ENCODE assay signal across 8 cellular contexts in the genomic region with DNA sequence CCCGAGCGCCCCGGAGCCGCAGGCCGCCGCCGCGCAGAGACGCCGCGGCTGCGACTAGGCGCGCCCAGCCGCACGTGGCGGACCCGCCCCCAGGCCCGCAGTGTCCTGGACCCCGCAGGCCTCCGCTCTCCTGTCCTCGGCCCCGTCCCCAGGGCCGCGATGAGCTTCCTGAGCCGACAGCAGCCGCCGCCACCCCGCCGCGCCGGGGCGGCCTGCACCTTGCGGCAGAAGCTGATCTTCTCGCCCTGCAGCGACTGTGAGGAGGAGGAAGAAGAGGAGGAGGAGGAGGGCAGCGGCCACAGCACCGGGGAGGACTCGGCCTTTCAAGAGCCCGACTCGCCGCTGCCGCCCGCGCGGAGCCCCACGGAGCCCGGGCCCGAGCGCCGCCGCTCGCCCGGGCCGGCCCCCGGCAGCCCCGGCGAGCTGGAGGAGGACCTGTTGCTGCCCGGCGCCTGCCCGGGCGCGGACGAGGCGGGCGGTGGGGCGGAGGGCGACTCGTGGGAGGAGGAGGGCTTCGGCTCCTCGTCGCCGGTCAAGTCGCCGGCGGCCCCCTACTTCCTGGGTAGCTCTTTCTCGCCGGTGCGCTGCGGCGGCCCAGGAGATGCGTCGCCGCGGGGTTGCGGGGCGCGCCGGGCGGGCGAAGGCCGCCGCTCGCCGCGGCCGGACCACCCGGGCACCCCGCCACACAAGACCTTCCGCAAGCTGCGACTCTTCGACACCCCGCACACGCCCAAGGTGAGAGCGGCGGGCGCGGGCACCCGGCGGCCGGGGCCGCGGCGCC. TPM values are rescaled to one million over a fixed set of nuclear protein-coding genes. Genes with fewer than 3 reads are reported as not detected.
DNase-seq lines count a peak whose midpoint lies in the region; ATAC-seq and TF ChIP-seq lines count a peak whose summit lies in the region.

No MANE protein-coding gene starts in this region.

- DNase-seq in G401 (ENCODE audit: low spot score): peak; percentile 13
- no peak for DNase-seq in IMR-90
- peak in 5 of 7 donors; percentile 26 to 59 (median 32) for DNase-seq in adrenal gland
- DNase-seq in kidney tubule cell (ENCODE audit: low spot score): peak; percentile 43

- ATAC-seq in GM19463 (IDR thresholded peaks at IDR 0.05; ENCODE audit: unreplicated experiment) (peak; percentile 24), IMR-90 (ENCODE audit: low read depth) (peak; percentile 10), GM21786 (IDR thresholded peaks at IDR 0.05; ENCODE audit: unreplicated experiment) (no peak), HG03159 (IDR thresholded peaks at IDR 0.05; ENCODE audit: unreplicated experiment) (no peak)

- peak overlapping the region; percentile 74; the same call in 1 of the 2 replicates for H4K91ac ChIP-seq in IMR-90 (ENCODE audit: insufficient read depth, low read depth, low read length)

- H3K27ac ChIP-seq in IMR-90 (ENCODE audit: insufficient read depth, low read length) (peak overlapping the region; percentile 93), adrenal gland (peak overlapping the region in 4 of 5 donors; percentile 50 to 94 (median 80)), subcutaneous abdominal adipose tissue (ENCODE audit: low read depth, low read length) (peak overlapping the region; percentile 46)

- H2AK5ac ChIP-seq in IMR-90 (ENCODE audit: low read depth, low read length): 0 out of 2 replicates have a peak overlapping the region, but pooled peaks have one; percentile 30

- TF ChIP-seq POLR2A in IMR-90 (IDR thresholded peaks at IDR 0.05; ENCODE audit: low read depth, low read length) (no peak; the same call in 1 of the 2 replicates), adrenal gland (IDR thresholded peaks at IDR 0.05) (peak in 1 of 2 donors; percentile 43)

- 0% methylated on average over 29 of the region's 114 CpGs; no CpG with 5 or more reads in 1 of the 2 experiments for whole genome bisulfite sequencing in IMR-90 (ENCODE audit: extremely low coverage in 2 of 2, insufficient read length in 1 of 2), 2 experiments
- 0 to 1% (median 1%) methylated on average over 53 to 114 of the region's 114 CpGs; no CpG with 5 or more reads in 1 of the 4 donors for WGBS in adrenal gland, 4 donors

- peak overlapping the region; percentile 91 for H2AK9ac ChIP-seq in IMR-90 (replicated peaks; ENCODE audit: low read depth, low read length, poor library complexity)

- peaks cover 3% of the 10 kb centered on the region; the same call in 1 of the 2 replicates for H4K20me1 ChIP-seq in IMR-90 (ENCODE audit: insufficient read depth, low read length)

- CTCF ChIA-PET in IMR-90 (lab: Yijun Ruan, JAX): interaction anchor here (0.8 kb wide), 1 partner anchor 39 kb away, joined by 3 read pairs; no protein-coding TSS in a partner anchor

- POLR2A ChIA-PET in IMR-90 (lab: Charles Lee; ENCODE audit: unreplicated experiment): interaction anchor here (0.6 kb wide), 2 partner anchors 109 to 731 kb away, joined by 3 to 5 read pairs; partner anchors contain the start of gene ADM

- in situ Hi-C loops in G401 (cut with HindIII; ENCODE audit: low sequenced_read_pairs): no loop called here
- in situ Hi-C loops in IMR-90 (cut with MboI; ENCODE audit: low sequenced_read_pairs): no loop called here

- H3K4ac ChIP-seq in IMR-90 (ENCODE audit: low read depth, low read length): peak overlapping the region; percentile 71

- TF ChIP-seq CTCF in IMR-90 (conservative IDR thresholded peaks at IDR 0.05; ENCODE audit: low read depth, low read length) (no peak), adrenal gland (IDR thresholded peaks at IDR 0.05) (no peak)

- H3K9ac ChIP-seq in IMR-90 (ENCODE audit: low read depth, low read length) (peak overlapping the region; percentile 97), subcutaneous abdominal adipose tissue (ENCODE audit: low read length in 5 of 5) (peak overlapping the region in 2 of 5 donors; percentile 71)

- peaks cover 6% of the 10 kb centered on the region; the same call in 1 of the 2 replicates for H3K9me1 ChIP-seq in IMR-90 (ENCODE audit: insufficient read depth, low read length)

- H2AFZ ChIP-seq in IMR-90 (replicated peaks; ENCODE audit: low read length, poor library complexity): peak overlapping the region; percentile 84

- H3K36me3 ChIP-seq in IMR-90 (ENCODE audit: control insufficient read depth, insufficient read depth, low read length) (no peaks in the 10 kb centered on the region; the same call in 1 of the 2 replicates), adrenal gland (replicated peaks in 1 of 2) (no peaks in the 10 kb centered on the region), subcutaneous abdominal adipose tissue (ENCODE audit: control insufficient read depth in 5 of 5, insufficient read depth in 5 of 5, low read length in 5 of 5) (peaks cover 0 to 2% (median 0%) of the 10 kb centered on the region in 5 donors)

- H2BK15ac ChIP-seq in IMR-90 (ENCODE audit: low read depth, low read length): no peak overlapping the region

- peaks cover 3 to 22% of the 10 kb centered on the region in 2 experiments; a peak in 3 of 4 replicates for H3K79me1 ChIP-seq in IMR-90 (ENCODE audit: low read depth in 1 of 2, low read length in 2 of 2)

- BruUV-seq in IMR-90 (replicated peaks; lab: Mats Ljungman, UMichigan): no TSS peak

- H2BK5ac ChIP-seq in IMR-90 (ENCODE audit: low read depth, low read length, poor library complexity, severe bottlenecking): peak overlapping the region; percentile 94

- intact Hi-C loops in IMR-90 (cut with micrococcal nuclease): loop anchor here (1.0 to 5.0 kb wide), 4 partner anchors 89 to 333 kb away; no protein-coding TSS in a partner anchor
- intact Hi-C loops in adrenal gland (cut with DNase I): loop anchor here in 1 of 2 donors (5.0 to 10.0 kb wide), 2 partner anchors 33 to 49 kb away; no protein-coding TSS in a partner anchor

- no peak overlapping the region for H4K5ac ChIP-seq in IMR-90 (ENCODE audit: low read depth, low read length)

- peak overlapping the region; percentile 33; the same call in 1 of the 2 replicates for H2BK120ac ChIP-seq in IMR-90 (ENCODE audit: low read depth, low read length)

- H3K18ac ChIP-seq in IMR-90 (ENCODE audit: low read depth, low read length): no peak overlapping the region

- no peak overlapping the region for H2BK20ac ChIP-seq in IMR-90 (ENCODE audit: low read depth, low read length)

- H3K4me3 ChIP-seq in IMR-90 (ENCODE audit: insufficient read depth, low read depth, low read length): peak overlapping the region; percentile 76
- peak overlapping the region in 3 of 4 donors; percentile 33 to 92 (median 50) for H3K4me3 ChIP-seq in adrenal gland
- peak overlapping the region in 4 of 5 donors; percentile 67 to 89 (median 79) for H3K4me3 ChIP-seq in subcutaneous abdominal adipose tissue (ENCODE audit: low read depth in 1 of 5, low read length in 5 of 5)

- H3K14ac ChIP-seq in IMR-90 (replicated peaks; ENCODE audit: low read depth, low read length): 0 out of 2 replicates have a peak overlapping the region, but pooled peaks have one; percentile 47

- no peak overlapping the region for H3K23ac ChIP-seq in IMR-90 (ENCODE audit: low read depth, low read length)

- dilution Hi-C loops in IMR-90 (cut with HindIII; ENCODE audit: low sequenced_read_pairs, unreplicated experiment): no loop called here

- H3K27me3 ChIP-seq in IMR-90 (ENCODE audit: control insufficient read depth, insufficient read depth, low read length): no peaks in the 10 kb centered on the region
- no peaks in the 10 kb centered on the region for H3K27me3 ChIP-seq in adrenal gland
- peaks cover 0 to 13% (median 3%) of the 10 kb centered on the region in 5 donors for H3K27me3 ChIP-seq in subcutaneous abdominal adipose tissue (ENCODE audit: control insufficient read depth in 5 of 5, insufficient read depth in 4 of 5, low read length in 5 of 5)

- H3K4me2 ChIP-seq in IMR-90 (ENCODE audit: low read depth, low read length): peak overlapping the region; percentile 58

- no peaks in the 10 kb centered on the region for H3K4me1 ChIP-seq in IMR-90 (ENCODE audit: control insufficient read depth, insufficient read depth, low read length)
- peaks cover 0 to 25% of the 10 kb centered on the region in 2 donors for H3K4me1 ChIP-seq in adrenal gland (replicated peaks in 1 of 2)
- H3K4me1 ChIP-seq in subcutaneous abdominal adipose tissue (ENCODE audit: control insufficient read depth in 5 of 5, insufficient read depth in 5 of 5, low read length in 5 of 5): peaks cover 0 to 29% (median 22%) of the 10 kb centered on the region in 5 donors

- H3K56ac ChIP-seq in IMR-90 (ENCODE audit: extremely low read depth, insufficient read depth, low read length): 0 out of 2 replicates have a peak overlapping the region, but pooled peaks have one; percentile 62

- no peaks in the 10 kb centered on the region for H3K9me3 ChIP-seq in IMR-90 (ENCODE audit: control insufficient read depth, insufficient read depth, low read length)
- no peaks in the 10 kb centered on the region for H3K9me3 ChIP-seq in adrenal gland (replicated peaks in 1 of 3)
- no peaks in the 10 kb centered on the region for H3K9me3 ChIP-seq in subcutaneous abdominal adipose tissue (ENCODE audit: control insufficient read depth in 5 of 5, low read length in 5 of 5)

- no peak for TF ChIP-seq RAD21 in IMR-90 (IDR thresholded peaks at IDR 0.05; ENCODE audit: low read length)

- H4K8ac ChIP-seq in IMR-90 (ENCODE audit: low read depth in 2 of 2, low read length in 2 of 2): peak overlapping the region in 1 of 2 experiments; percentile 42; a peak in 2 of 4 replicates

TF ChIP-seq in IMR-90, 13 proteins besides CTCF, POLR2A, EP300 and RAD21 (continues in another document):
- TF ChIP-seq CHD1 (IDR thresholded peaks at IDR 0.05; ENCODE audit: low read depth, low read length) (peak; percentile 54; the same call in 1 of the 2 replicates), RFX5 (IDR thresholded peaks at IDR 0.05; ENCODE audit: low read depth, low read length) (no peak), MXI1 (IDR thresholded peaks at IDR 0.05; ENCODE audit: borderline replicate concordance, low read depth, low read length) (peak; percentile 97), BHLHE40 (IDR thresholded peaks at IDR 0.05; ENCODE audit: low read depth, low read length) (no peak), SMC3 (IDR thresholded peaks at IDR 0.05; ENCODE audit: low read depth, low read length) (no peak)

RNA-seq across cellular contexts. Expression of gene WEE1, which starts 0.5 kb away (rescaled TPM):
- total RNA-seq in G401 (2014; rRNA removed; shearing (Covaris generic)): 65.9 and 90.7 TPM in 2 replicates
- total RNA-seq in IMR-90 (2012; rRNA removed) (29.2 and 45.5 TPM in 2 replicates), adrenal gland (10 to 100 TPM in 4 of 8 donors, 1 to 10 TPM in 4; 3.3 to 11.3 (median 9.0) TPM)
- polyA plus RNA-seq in IMR-90 (2012; rRNA removed) (20.2 and 26.5 TPM in 2 replicates), adrenal gland (10 to 100 TPM in 1 of 3 donors, 1 to 10 TPM in 2; 4.7 to 10.3 (median 4.7) TPM)
- polyA plus RNA-seq in IMR-90 (2012; cell fraction: cytosol; rRNA removed): 3.7 and 5.6 TPM in 2 replicates
- 10.9 and 83.2 TPM in 2 replicates for polyA plus RNA-seq in IMR-90 (2012; cell fraction: nucleus; rRNA removed; ENCODE audit: low replicate concordance)

Comparison
In these comparisons a context has a peak if more than half of its experiments do, and no peak if none do; other contexts are left out.
1. ATAC-seq: peak in GM19463 (single experiment) and IMR-90 (single experiment); none in GM21786 (single experiment) and HG03159 (single experiment).
2. Peak in every context shown above with its lines, with median percentiles within 50 percentile points of each other: H3K27ac ChIP-seq and H3K4me3 ChIP-seq.